ENCODE assay signal across 1 cellular context in the genomic region with DNA sequence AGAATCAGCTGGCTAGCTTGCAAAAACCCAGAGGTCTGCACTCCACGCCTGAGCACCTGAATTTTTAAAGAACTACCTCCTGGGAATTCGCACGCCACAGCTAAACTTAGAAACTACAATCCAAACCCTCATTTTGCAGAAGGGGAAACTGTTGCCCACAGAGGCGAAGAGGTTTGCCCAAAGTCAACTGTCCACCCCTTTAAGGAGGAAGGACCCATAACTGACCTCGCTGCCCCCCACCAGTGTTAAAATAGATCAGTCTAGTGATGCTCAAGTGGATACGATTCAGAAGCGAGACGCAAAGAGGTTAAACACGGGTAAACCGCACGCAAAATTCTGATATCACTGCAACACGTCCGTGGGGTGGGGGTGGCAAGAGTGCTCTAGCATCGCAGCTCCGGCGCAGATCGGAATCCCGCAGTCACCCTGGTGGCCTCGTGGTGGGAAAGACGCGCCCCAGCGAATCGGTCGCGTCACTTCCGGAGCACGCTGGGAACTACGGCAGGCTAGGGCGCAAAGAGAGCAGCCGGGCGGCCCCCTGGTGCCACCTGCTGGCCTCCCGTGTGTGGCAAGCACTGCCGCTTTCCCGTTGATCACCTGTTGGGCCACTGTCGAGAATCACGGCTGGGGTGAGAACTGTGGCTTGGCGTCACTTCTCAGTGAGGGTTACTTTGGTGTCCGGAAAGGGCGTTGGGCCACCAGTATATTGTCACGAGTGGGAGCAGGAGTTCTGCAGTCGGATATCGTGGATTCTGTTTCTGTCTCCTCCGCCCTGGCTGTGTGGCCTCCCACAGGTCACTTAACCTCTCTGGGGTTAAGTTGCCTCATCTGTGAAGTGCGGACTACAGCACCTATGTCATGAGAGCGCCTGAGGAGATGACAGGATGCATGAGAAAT.
TF ChIP-seq lines count a peak whose summit lies in the region.

ALKBH2 (minus strand) TSS at position 451 of the 897 bp plus-strand sequence. CDS start 686 bp downstream, outside the sequence.

TF ChIP-seq in K562, 482 proteins besides CTCF, POLR2A, EP300 and RAD21 (continued from another document and continues in another):
- TF ChIP-seq, protein P1, sequence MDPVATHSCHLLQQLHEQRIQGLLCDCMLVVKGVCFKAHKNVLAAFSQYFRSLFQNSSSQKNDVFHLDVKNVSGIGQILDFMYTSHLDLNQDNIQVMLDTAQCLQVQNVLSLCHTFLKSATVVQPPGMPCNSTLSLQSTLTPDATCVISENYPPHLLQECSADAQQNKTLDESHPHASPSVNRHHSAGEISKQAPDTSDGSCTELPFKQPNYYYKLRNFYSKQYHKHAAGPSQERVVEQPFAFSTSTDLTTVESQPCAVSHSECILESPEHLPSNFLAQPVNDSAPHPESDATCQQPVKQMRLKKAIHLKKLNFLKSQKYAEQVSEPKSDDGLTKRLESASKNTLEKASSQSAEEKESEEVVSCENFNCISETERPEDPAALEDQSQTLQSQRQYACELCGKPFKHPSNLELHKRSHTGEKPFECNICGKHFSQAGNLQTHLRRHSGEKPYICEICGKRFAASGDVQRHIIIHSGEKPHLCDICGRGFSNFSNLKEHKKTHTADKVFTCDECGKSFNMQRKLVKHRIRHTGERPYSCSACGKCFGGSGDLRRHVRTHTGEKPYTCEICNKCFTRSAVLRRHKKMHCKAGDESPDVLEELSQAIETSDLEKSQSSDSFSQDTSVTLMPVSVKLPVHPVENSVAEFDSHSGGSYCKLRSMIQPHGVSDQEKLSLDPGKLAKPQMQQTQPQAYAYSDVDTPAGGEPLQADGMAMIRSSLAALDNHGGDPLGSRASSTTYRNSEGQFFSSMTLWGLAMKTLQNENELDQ (CRISPR knock-in tag; IDR thresholded peaks at IDR 0.05; ENCODE audit: borderline replicate concordance) = no peak
- TF ChIP-seq DNMT1 (IDR thresholded peaks at IDR 0.05) = no peak
- no peak for TF ChIP-seq NR3C1 (CRISPR knock-in tag; IDR thresholded peaks at IDR 0.05)
- TF ChIP-seq NEUROD1 (IDR thresholded peaks at IDR 0.05; ENCODE audit: borderline replicate concordance, low read depth, low read length, partially characterized antibody) = peak; percentile 72
- no peak for TF ChIP-seq ZNF232 (CRISPR knock-in tag; IDR thresholded peaks at IDR 0.05)
- 0 out of 2 replicates have a peak, but pooled peaks have one; percentile 72 for TF ChIP-seq KAT7 (CRISPR knock-in tag; IDR thresholded peaks at IDR 0.05; ENCODE audit: borderline replicate concordance)
- TF ChIP-seq ZKSCAN1 (IDR thresholded peaks at IDR 0.05; ENCODE audit: low read depth, low read length) = peak; percentile 67; the same call in 1 of the 2 replicates
- peak; percentile 100 for TF ChIP-seq E2F6 (IDR thresholded peaks at IDR 0.05; ENCODE audit: borderline replicate concordance in 1 of 2, extremely low read depth in 1 of 2, insufficient read depth in 1 of 2, insufficient read length in 1 of 2, low read depth in 1 of 2, low read length in 1 of 2, poor library complexity in 1 of 2, severe bottlenecking in 1 of 2)
- 0 out of 2 replicates have a peak, but pooled peaks have one; percentile 47 for TF ChIP-seq ZNF830 (CRISPR knock-in tag; IDR thresholded peaks at IDR 0.05)
- TF ChIP-seq ASH1L (IDR thresholded peaks at IDR 0.05; ENCODE audit: borderline replicate concordance, low read depth, partially characterized antibody) = peak; percentile 25
- TF ChIP-seq ATF1 (CRISPR knock-in tag; IDR thresholded peaks at IDR 0.05) = 0 out of 2 replicates have a peak, but pooled peaks have one; percentile 36
- peak; percentile 97 for TF ChIP-seq ATF1 (tag; IDR thresholded peaks at IDR 0.05)
- TF ChIP-seq LEF1 (IDR thresholded peaks at IDR 0.05) = peak; percentile 21; the same call in 1 of the 2 replicates
- TF ChIP-seq RUNX1 (IDR thresholded peaks at IDR 0.05; ENCODE audit: low read depth) = no peak
- TF ChIP-seq HNRNPLL (IDR thresholded peaks at IDR 0.05; ENCODE audit: low read depth, low read length, poor library complexity, severe bottlenecking) = peak; percentile 96
- 0 out of 4 replicates have a peak, but pooled peaks have one; percentile 53 to 54 for TF ChIP-seq TBL1XR1 (IDR thresholded peaks at IDR 0.05; ENCODE audit: low read length in 2 of 2)
- TF ChIP-seq RAD51 (IDR thresholded peaks at IDR 0.05; ENCODE audit: borderline replicate concordance, low read depth) = peak; percentile 31; the same call in 1 of the 2 replicates
- peak in 1 of 2 experiments; percentile 33 for TF ChIP-seq AFF1 (IDR thresholded peaks at IDR 0.05; ENCODE audit: low read depth in 1 of 2, partially characterized antibody in 2 of 2)
- no peak for TF ChIP-seq KLF10 (CRISPR knock-in tag; IDR thresholded peaks at IDR 0.05)
- TF ChIP-seq HDAC1 (IDR thresholded peaks at IDR 0.05) = peak in 1 of 2 experiments; percentile 88; a peak in 2 of 4 replicates
- peak; percentile 58 for TF ChIP-seq POU5F1 (IDR thresholded peaks at IDR 0.05; ENCODE audit: borderline replicate concordance, low read depth, low read length, partially characterized antibody)
- no peak for TF ChIP-seq FUS (optimal IDR thresholded peaks at IDR 0.05; ENCODE audit: low read depth, low read length)
- TF ChIP-seq JUND (IDR thresholded peaks at IDR 0.05; ENCODE audit: borderline replicate concordance, low read depth, low read length) = peak; percentile 84
- peak; percentile 82; the same call in 2 of the 3 replicates for TF ChIP-seq JUND (tag; IDR thresholded peaks at IDR 0.05; ENCODE audit: borderline replicate concordance, low read depth, low read length)
- TF ChIP-seq ARID2 (IDR thresholded peaks at IDR 0.05) = 0 out of 2 replicates have a peak, but pooled peaks have one; percentile 56
- peak; percentile 100 for TF ChIP-seq L3MBTL2 (IDR thresholded peaks at IDR 0.05)
- TF ChIP-seq HDAC2 (IDR thresholded peaks at IDR 0.05) = peak; percentile 90
- TF ChIP-seq ZNF3 (CRISPR knock-in tag; IDR thresholded peaks at IDR 0.05) = no peak
- no peak for TF ChIP-seq XRCC5 (IDR thresholded peaks at IDR 0.05; ENCODE audit: low read depth, low read length)
- TF ChIP-seq FOXK2 (conservative IDR thresholded peaks at IDR 0.05 in 1 of 2, IDR thresholded peaks at IDR 0.05 in 1 of 2; ENCODE audit: low read depth in 2 of 2) = peak; percentile 61 to 71; a peak in 3 of 4 replicates
- no peak for TF ChIP-seq ZNF583 (CRISPR knock-in tag; IDR thresholded peaks at IDR 0.05)
- TF ChIP-seq, protein P2, sequence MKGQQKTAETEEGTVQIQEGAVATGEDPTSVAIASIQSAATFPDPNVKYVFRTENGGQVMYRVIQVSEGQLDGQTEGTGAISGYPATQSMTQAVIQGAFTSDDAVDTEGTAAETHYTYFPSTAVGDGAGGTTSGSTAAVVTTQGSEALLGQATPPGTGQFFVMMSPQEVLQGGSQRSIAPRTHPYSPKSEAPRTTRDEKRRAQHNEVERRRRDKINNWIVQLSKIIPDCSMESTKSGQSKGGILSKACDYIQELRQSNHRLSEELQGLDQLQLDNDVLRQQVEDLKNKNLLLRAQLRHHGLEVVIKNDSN (CRISPR knock-in tag; IDR thresholded peaks at IDR 0.05) = peak; percentile 75
- TF ChIP-seq, protein P3, sequence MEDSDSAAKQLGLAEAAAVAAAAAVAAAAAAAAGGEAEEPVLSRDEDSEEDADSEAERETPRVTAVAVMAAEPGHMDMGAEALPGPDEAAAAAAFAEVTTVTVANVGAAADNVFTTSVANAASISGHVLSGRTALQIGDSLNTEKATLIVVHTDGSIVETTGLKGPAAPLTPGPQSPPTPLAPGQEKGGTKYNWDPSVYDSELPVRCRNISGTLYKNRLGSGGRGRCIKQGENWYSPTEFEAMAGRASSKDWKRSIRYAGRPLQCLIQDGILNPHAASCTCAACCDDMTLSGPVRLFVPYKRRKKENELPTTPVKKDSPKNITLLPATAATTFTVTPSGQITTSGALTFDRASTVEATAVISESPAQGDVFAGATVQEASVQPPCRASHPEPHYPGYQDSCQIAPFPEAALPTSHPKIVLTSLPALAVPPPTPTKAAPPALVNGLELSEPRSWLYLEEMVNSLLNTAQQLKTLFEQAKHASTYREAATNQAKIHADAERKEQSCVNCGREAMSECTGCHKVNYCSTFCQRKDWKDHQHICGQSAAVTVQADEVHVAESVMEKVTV (CRISPR knock-in tag; IDR thresholded peaks at IDR 0.05) = peak; percentile 79
- peak; percentile 71; the same call in 1 of the 2 replicates for TF ChIP-seq ZNF24 (IDR thresholded peaks at IDR 0.05)
- peak in 1 of 2 experiments; percentile 89; a peak in 3 of 4 replicates for TF ChIP-seq TEAD1 (CRISPR knock-in tag; IDR thresholded peaks at IDR 0.05)
- peak; percentile 32; the same call in 1 of the 2 replicates for TF ChIP-seq TCF3 (CRISPR knock-in tag; IDR thresholded peaks at IDR 0.05)
- TF ChIP-seq, protein P4, sequence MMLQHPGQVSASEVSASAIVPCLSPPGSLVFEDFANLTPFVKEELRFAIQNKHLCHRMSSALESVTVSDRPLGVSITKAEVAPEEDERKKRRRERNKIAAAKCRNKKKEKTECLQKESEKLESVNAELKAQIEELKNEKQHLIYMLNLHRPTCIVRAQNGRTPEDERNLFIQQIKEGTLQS (IDR thresholded peaks at IDR 0.05) = peak; percentile 44
- TF ChIP-seq, protein P4 (CRISPR knock-in tag; conservative IDR thresholded peaks at IDR 0.05) = peak; percentile 81; the same call in 1 of the 2 replicates
- TF ChIP-seq, protein P5, sequence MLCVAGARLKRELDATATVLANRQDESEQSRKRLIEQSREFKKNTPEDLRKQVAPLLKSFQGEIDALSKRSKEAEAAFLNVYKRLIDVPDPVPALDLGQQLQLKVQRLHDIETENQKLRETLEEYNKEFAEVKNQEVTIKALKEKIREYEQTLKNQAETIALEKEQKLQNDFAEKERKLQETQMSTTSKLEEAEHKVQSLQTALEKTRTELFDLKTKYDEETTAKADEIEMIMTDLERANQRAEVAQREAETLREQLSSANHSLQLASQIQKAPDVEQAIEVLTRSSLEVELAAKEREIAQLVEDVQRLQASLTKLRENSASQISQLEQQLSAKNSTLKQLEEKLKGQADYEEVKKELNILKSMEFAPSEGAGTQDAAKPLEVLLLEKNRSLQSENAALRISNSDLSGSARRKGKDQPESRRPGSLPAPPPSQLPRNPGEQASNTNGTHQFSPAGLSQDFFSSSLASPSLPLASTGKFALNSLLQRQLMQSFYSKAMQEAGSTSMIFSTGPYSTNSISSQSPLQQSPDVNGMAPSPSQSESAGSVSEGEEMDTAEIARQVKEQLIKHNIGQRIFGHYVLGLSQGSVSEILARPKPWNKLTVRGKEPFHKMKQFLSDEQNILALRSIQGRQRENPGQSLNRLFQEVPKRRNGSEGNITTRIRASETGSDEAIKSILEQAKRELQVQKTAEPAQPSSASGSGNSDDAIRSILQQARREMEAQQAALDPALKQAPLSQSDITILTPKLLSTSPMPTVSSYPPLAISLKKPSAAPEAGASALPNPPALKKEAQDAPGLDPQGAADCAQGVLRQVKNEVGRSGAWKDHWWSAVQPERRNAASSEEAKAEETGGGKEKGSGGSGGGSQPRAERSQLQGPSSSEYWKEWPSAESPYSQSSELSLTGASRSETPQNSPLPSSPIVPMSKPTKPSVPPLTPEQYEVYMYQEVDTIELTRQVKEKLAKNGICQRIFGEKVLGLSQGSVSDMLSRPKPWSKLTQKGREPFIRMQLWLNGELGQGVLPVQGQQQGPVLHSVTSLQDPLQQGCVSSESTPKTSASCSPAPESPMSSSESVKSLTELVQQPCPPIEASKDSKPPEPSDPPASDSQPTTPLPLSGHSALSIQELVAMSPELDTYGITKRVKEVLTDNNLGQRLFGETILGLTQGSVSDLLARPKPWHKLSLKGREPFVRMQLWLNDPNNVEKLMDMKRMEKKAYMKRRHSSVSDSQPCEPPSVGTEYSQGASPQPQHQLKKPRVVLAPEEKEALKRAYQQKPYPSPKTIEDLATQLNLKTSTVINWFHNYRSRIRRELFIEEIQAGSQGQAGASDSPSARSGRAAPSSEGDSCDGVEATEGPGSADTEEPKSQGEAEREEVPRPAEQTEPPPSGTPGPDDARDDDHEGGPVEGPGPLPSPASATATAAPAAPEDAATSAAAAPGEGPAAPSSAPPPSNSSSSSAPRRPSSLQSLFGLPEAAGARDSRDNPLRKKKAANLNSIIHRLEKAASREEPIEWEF (CRISPR knock-in tag; IDR thresholded peaks at IDR 0.05) = 0 out of 2 replicates have a peak, but pooled peaks have one; percentile 31
- TF ChIP-seq NBN (IDR thresholded peaks at IDR 0.05; ENCODE audit: low read depth) = peak; percentile 63; the same call in 1 of the 2 replicates
- peak; percentile 87 for TF ChIP-seq SP1 (CRISPR knock-in tag; IDR thresholded peaks at IDR 0.05)
